In the genomic region with DNA sequence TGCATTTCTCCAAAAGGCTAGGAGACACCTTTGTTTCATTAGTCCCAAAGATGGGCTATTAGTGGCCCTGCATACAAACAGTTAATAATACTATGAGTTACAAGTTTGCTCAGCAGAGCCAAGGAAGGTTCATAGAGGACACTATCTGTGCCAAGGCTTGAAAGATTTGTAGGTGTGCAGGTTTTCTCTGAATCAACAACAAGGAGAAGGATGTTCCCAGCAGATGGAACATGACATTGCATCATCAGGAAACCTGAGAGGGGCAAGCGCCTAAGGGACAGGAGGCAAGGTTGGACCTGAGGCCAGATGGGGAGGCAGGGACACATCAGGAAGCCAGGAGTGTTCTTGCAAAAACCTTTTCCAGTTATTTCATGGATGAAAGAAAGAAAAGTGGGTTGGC, we compare ENCODE assay signal across 1 cellular context.
TF ChIP-seq lines count a peak whose summit lies in the region.

No MANE protein-coding gene starts in this region.

TF ChIP-seq in endothelial cell of umbilical vein, 7 proteins besides CTCF, POLR2A, EP300 and RAD21:
- TF ChIP-seq JUN (IDR thresholded peaks at IDR 0.05; ENCODE audit: borderline replicate concordance, insufficient read depth, insufficient read length, low read depth) (no peak), POLR2AphosphoS5 (IDR thresholded peaks at IDR 0.05; ENCODE audit: insufficient read depth, low read depth, low read length) (no peak), GATA2 (IDR thresholded peaks at IDR 0.05; ENCODE audit: insufficient read depth, insufficient read length, low read depth, low read length) (no peak), FOS (IDR thresholded peaks at IDR 0.05; ENCODE audit: borderline replicate concordance, insufficient read depth, low read length) (no peak), EZH2 (IDR thresholded peaks at IDR 0.05; ENCODE audit: borderline replicate concordance, low read depth, low read length, severe bottlenecking) (no peak), MYC (IDR thresholded peaks at IDR 0.05; ENCODE audit: low read depth, low read length) (no peak)
- TF ChIP-seq, protein P1, sequence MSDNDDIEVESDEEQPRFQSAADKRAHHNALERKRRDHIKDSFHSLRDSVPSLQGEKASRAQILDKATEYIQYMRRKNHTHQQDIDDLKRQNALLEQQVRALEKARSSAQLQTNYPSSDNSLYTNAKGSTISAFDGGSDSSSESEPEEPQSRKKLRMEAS (IDR thresholded peaks at IDR 0.05; ENCODE audit: insufficient read depth, insufficient read length), result no peak
